In the genomic region with DNA sequence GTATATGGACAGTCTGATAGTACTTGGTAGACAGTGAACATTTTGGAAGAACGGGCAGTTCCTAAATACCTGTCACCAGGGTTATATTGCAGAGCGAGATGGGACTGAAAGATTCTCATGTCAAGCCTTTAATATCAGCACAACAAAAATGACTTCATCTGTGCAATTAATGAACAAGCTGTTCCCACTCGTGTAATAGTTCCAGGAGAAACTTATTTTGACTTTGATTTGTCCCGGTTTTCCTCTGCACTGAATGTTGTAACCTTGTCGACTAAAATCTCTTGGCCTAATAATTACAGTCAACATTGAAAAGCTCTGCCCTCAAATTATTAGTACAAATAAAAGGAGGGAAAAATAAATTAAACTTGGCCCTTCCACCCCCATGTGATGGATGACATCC, we compare ENCODE assay signal across 23 cellular contexts.
A peak's percentile ranks its signal among the peaks of the same experiment; 100 is the strongest.
DNase-seq lines count a peak whose midpoint lies in the region; ATAC-seq and TF ChIP-seq lines count a peak whose summit lies in the region.
"Had no signal": no experiment of that assay in that cellular context is flagged by ENCODE, and none has a peak within 500 bp of the region (broad histone marks: within the 10 kb centered on the region; RNA-seq: fewer than 3 reads in every experiment).

No MANE protein-coding gene starts in this region.

- DNase-seq in Right ventricle myocardium inferior (ENCODE audit: missing footprints) (no peak), left cardiac atrium (no peak), vagina (ENCODE audit: extremely low spot score in 2 of 2) (no peak)
- no peak for DNase-seq in effector CD4-positive, alpha-beta T cell
- no peak for DNase-seq in central memory CD4-positive, alpha-beta T cell
- DNase-seq: 8988T; ACHN; AML-193; BE2C; CD4-positive, alpha-beta T cell; CD8-positive, alpha-beta memory T cell; DMS 273 treated with DMSO at 0.1 percent for 48 hours; DMS79; EL; GDM1; H9 had no signal

- TF ChIP-seq CTCF in VCaP (conservative IDR thresholded peaks at IDR 0.05) (no peak), gastroesophageal sphincter (IDR thresholded peaks at IDR 0.05) (no peak), vagina (IDR thresholded peaks at IDR 0.05) (no peak)

- H3K36me3 ChIP-seq in gastroesophageal sphincter (no peaks in the 10 kb centered on the region), vagina (no peaks in the 10 kb centered on the region)
- H3K36me3 ChIP-seq: BE2C; BLaER1 treated with 17β-estradiol and CSF1 and Interleukin-3, amounts not matched to agents 10 nM and 100 nM had no signal

- H3K27me3 ChIP-seq in gastroesophageal sphincter (no peaks in the 10 kb centered on the region), vagina (no peaks in the 10 kb centered on the region)
- H3K27me3 ChIP-seq: BLaER1 treated with 17β-estradiol and CSF1 and Interleukin-3, amounts not matched to agents 10 nM and 100 nM had no signal

- 25 to 41% methylated on average over 5 of the region's 5 CpGs for WGBS in gastroesophageal sphincter (ENCODE audit: low coverage in 1 of 2), 2 donors

- intact Hi-C loops in Right ventricle myocardium inferior (cut with DNase I): no loop called here
- intact Hi-C loops in left cardiac atrium (cut with DNase I): no loop called here
- intact Hi-C loops in vagina (cut with DNase I): no loop called here

- H3K9me3 ChIP-seq in gastroesophageal sphincter: no peaks in the 10 kb centered on the region
- H3K9me3 ChIP-seq in vagina: no peaks in the 10 kb centered on the region
- H3K9me3 ChIP-seq: A549; BE2C; BLaER1 treated with 17β-estradiol and CSF1 and Interleukin-3, amounts not matched to agents 10 nM and 100 nM had no signal

- TF ChIP-seq POLR2A in gastroesophageal sphincter (IDR thresholded peaks at IDR 0.05) (no peak), vagina (IDR thresholded peaks at IDR 0.05) (no peak)

- ATAC-seq in Right ventricle myocardium inferior (peak; percentile 52), left cardiac atrium (no peak), gastroesophageal sphincter (peak; percentile 63)
- ATAC-seq: A549, GM12878, GM23338, HCT116 had no signal

- TF ChIP-seq EP300 in gastroesophageal sphincter (IDR thresholded peaks at IDR 0.05): no peak

- H3K4me1 ChIP-seq in gastroesophageal sphincter (peaks cover 0 to 9% (median 2%) of the 10 kb centered on the region in 3 donors), vagina (no peaks in the 10 kb centered on the region)
- H3K4me1 ChIP-seq: A549; BE2C; BLaER1 treated with 17β-estradiol and CSF1 and Interleukin-3, amounts not matched to agents 10 nM and 100 nM had no signal

- H3K27ac ChIP-seq in VCaP: peak overlapping the region; percentile 64; the same call in 1 of the 2 replicates
- H3K27ac ChIP-seq in gastroesophageal sphincter: peak overlapping the region in 2 of 4 donors; percentile 42 to 51
- H3K27ac ChIP-seq in vagina: peak overlapping the region; percentile 10
- H3K27ac ChIP-seq: A549; BLaER1 treated with 17β-estradiol and CSF1 and Interleukin-3, amounts not matched to agents 10 nM and 100 nM had no signal

- H3K4me3 ChIP-seq in gastroesophageal sphincter (no peak overlapping the region), vagina (no peak overlapping the region)
- H3K4me3 ChIP-seq: A549; BLaER1 treated with 17β-estradiol and CSF1 and Interleukin-3, amounts not matched to agents 10 nM and 100 nM; GM12878; GM23338 had no signal

Comparison
In these comparisons a context has a peak if more than half of its experiments do, and no peak if none do; other contexts are left out.
1. ATAC-seq: peak in Right ventricle myocardium inferior (single experiment) and gastroesophageal sphincter (single experiment); none in left cardiac atrium (0 of 2).